8 cellular contexts compared by ENCODE assay signal in the genomic region with DNA sequence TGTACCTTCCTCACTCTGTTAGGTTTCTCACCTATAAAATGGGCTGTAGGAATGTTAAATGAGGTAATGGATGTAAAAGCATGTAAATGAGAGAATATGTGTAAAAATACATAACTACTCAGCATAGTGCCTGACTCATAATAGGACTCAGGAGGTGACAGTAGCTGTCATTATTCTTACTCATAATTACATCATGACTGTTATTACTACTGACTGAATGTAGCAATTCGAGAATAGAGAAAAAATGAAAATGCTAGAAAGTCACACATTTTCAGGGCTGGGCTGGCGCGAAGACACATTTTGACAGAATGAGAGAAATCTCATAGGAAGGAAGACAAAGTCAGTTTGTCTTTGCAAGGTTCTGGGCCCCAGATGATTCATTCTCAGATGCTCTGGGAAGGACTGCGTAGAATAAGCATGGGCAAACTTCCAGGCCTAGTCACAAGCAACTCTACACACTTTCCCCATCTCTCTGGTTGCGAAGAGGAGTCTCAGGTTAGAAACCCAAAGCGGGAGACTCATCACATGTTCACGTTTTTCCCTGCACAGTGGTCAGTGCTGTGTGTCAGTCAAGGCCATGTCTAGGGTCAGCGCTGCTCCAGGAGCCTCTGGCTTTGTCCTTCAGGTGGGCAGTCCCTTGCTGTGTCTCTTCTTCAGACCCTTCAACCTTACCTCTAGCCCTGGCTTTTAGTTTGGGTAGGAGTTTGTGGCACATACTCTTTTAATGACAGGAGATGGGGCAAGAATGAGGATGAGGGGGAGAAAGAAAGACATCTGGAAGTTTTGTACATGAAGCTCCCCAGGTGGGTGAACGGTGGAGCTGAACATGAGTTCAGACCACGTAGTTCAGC. TPM values are rescaled to one million over a fixed set of nuclear protein-coding genes. Genes with fewer than 3 reads are reported as not detected.
DNase-seq lines count a peak whose midpoint lies in the region; ATAC-seq and TF ChIP-seq lines count a peak whose summit lies in the region.

No MANE protein-coding gene starts in this region.

- 66 to 80% methylated on average over 10 of the region's 10 CpGs for WGBS in esophagus, 2 donors

- H3K4me2 ChIP-seq in OCI-LY3 (ENCODE audit: low read length): peak overlapping the region; percentile 49

- H3K4me1 ChIP-seq in OCI-LY3 (ENCODE audit: low read length): peaks cover 16% of the 10 kb centered on the region
- peaks cover 0 to 13% of the 10 kb centered on the region in 2 donors for H3K4me1 ChIP-seq in esophagus (ENCODE audit: control insufficient read depth in 2 of 2, insufficient read depth in 2 of 2, low read length in 1 of 2)

- H3K4me1 Mint-ChIP-seq in Calu3 (ENCODE audit: low read depth, unreplicated experiment): peaks cover 68% of the 10 kb centered on the region

- ATAC-seq in GM21576 (IDR thresholded peaks at IDR 0.05; ENCODE audit: unreplicated experiment): peak; percentile 74

- H3K36me3 ChIP-seq in OCI-LY3 (replicated peaks; ENCODE audit: low read depth, low read length): no peaks in the 10 kb centered on the region
- H3K36me3 ChIP-seq in esophagus (ENCODE audit: control insufficient read depth in 2 of 2, insufficient read depth in 2 of 2, low read length in 1 of 2): no peaks in the 10 kb centered on the region

- H3K27ac ChIP-seq in OCI-LY3 (ENCODE audit: low read length): peak overlapping the region; percentile 44
- H3K27ac ChIP-seq in esophagus (ENCODE audit: low read depth in 2 of 2, low read length in 1 of 2): peak overlapping the region; percentile 14 to 48

- H3K9ac ChIP-seq in OCI-LY3 (ENCODE audit: low read length): no peak overlapping the region

- H3K9me3 Mint-ChIP-seq in Calu3 (ENCODE audit: low read depth, unreplicated experiment): no peaks in the 10 kb centered on the region

- peaks cover 35% of the 10 kb centered on the region for H3K27me3 ChIP-seq in OCI-LY3 (ENCODE audit: low read depth, low read length)
- H3K27me3 ChIP-seq in esophagus (ENCODE audit: control insufficient read depth in 1 of 2, insufficient read depth in 2 of 2, low read length in 2 of 2): no peaks in the 10 kb centered on the region

- H3K4me3 ChIP-seq in OCI-LY3 (ENCODE audit: low read length): 0 out of 2 replicates have a peak overlapping the region, but pooled peaks have one; percentile 14
- H3K4me3 ChIP-seq in esophagus (ENCODE audit: low read depth in 1 of 2, low read length in 2 of 2): no peak overlapping the region

- CTCF ChIA-PET in Calu3 (lab: Charles Lee): interaction anchor here (1.5 kb wide), 1 partner anchor 87 kb away, joined by 3 read pairs; a partner anchor contains a TSS

- intact Hi-C loops in Calu3 (cut with micrococcal nuclease; ENCODE audit: unreplicated experiment): loop anchor here (5.0 kb wide), 1 partner anchor 177 kb away; no protein-coding TSS in a partner anchor

- H4K20me1 ChIP-seq in OCI-LY3 (ENCODE audit: insufficient read depth, low read length): peaks cover 6% of the 10 kb centered on the region; the same call in 1 of the 2 replicates

- peak overlapping the region; percentile 76 for H3K27ac Mint-ChIP-seq in Calu3 (ENCODE audit: unreplicated experiment)

- H3K79me2 ChIP-seq in OCI-LY3 (ENCODE audit: low read length): no peaks in the 10 kb centered on the region

- H3K9me3 ChIP-seq in OCI-LY3 (ENCODE audit: insufficient read depth, low read length): no peaks in the 10 kb centered on the region
- no peaks in the 10 kb centered on the region for H3K9me3 ChIP-seq in esophagus (ENCODE audit: control insufficient read depth in 2 of 2, insufficient read depth in 1 of 2, low read depth in 1 of 2, low read length in 1 of 2)

- H3K27me3 Mint-ChIP-seq in Calu3 (ENCODE audit: unreplicated experiment): no peaks in the 10 kb centered on the region

- DNase-seq in Calu3: no peak
- peak; percentile 79 for DNase-seq in smooth muscle cell of the brain vasculature (ENCODE audit: low read depth, low spot score)
- DNase-seq in NCI-H1694 (lab: John Stamatoyannopoulos, UW): no peak
- DNase-seq in DMS153 (lab: John Stamatoyannopoulos, UW): no peak
- no peak for DNase-seq in NCI-H1417 treated with DMSO at 0.1 percent for 48 hours (lab: John Stamatoyannopoulos, UW)

- H3K36me3 Mint-ChIP-seq in Calu3 (ENCODE audit: insufficient read depth, unreplicated experiment): peaks cover 99% of the 10 kb centered on the region

- BruUV-seq in Calu3 (replicated peaks; lab: Mats Ljungman, UMichigan): no TSS peak

- peak overlapping the region; percentile 95 for H3K4me3 Mint-ChIP-seq in Calu3 (ENCODE audit: low read depth, unreplicated experiment)

- TF ChIP-seq CTCF in Calu3 (IDR thresholded peaks at IDR 0.05; ENCODE audit: unreplicated experiment): no peak
- no peak for TF ChIP-seq CTCF in OCI-LY3 (IDR thresholded peaks at IDR 0.05; ENCODE audit: low read depth, low read length)

- H2AFZ ChIP-seq in OCI-LY3 (ENCODE audit: low read depth, low read length): no peak overlapping the region

RNA-seq across cellular contexts. Expression of a gene that starts 8.4 kb away (rescaled TPM):
- total RNA-seq in Calu3 (2022): 742 and 748 TPM in 2 replicates
- polyA plus RNA-seq in esophagus: 10 to 100 TPM; 15.0 to 15.4 TPM

RNA-seq across cellular contexts. Expression of a gene that starts 52.2 kb away (rescaled TPM):
- total RNA-seq in Calu3 (2022): not detected in 2 replicates
- under 1 TPM; 0.31 to 0.69 TPM for polyA plus RNA-seq in esophagus
